In genomic region chr20:37421988-37422387, GRCh38 we compare ENCODE assay signal across 2 cellular contexts.
TF ChIP-seq lines count a peak whose summit lies in the region.

No MANE protein-coding gene starts in this region.

TF ChIP-seq in GM23338, 12 proteins besides CTCF, POLR2A, EP300 and RAD21:
- no peak for TF ChIP-seq EZH2phosphoT487 (IDR thresholded peaks at IDR 0.05; ENCODE audit: unreplicated experiment)
- TF ChIP-seq ETS1 (IDR thresholded peaks at IDR 0.05) = no peak
- TF ChIP-seq POLR2AphosphoS5 (IDR thresholded peaks at IDR 0.05; ENCODE audit: low read depth) = no peak
- no peak for TF ChIP-seq ZNF331 (CRISPR knock-in tag; IDR thresholded peaks at IDR 0.05; ENCODE audit: low read depth)
- TF ChIP-seq EZH2 (IDR thresholded peaks at IDR 0.05; ENCODE audit: low read depth, unreplicated experiment) = no peak
- TF ChIP-seq, protein P1, sequence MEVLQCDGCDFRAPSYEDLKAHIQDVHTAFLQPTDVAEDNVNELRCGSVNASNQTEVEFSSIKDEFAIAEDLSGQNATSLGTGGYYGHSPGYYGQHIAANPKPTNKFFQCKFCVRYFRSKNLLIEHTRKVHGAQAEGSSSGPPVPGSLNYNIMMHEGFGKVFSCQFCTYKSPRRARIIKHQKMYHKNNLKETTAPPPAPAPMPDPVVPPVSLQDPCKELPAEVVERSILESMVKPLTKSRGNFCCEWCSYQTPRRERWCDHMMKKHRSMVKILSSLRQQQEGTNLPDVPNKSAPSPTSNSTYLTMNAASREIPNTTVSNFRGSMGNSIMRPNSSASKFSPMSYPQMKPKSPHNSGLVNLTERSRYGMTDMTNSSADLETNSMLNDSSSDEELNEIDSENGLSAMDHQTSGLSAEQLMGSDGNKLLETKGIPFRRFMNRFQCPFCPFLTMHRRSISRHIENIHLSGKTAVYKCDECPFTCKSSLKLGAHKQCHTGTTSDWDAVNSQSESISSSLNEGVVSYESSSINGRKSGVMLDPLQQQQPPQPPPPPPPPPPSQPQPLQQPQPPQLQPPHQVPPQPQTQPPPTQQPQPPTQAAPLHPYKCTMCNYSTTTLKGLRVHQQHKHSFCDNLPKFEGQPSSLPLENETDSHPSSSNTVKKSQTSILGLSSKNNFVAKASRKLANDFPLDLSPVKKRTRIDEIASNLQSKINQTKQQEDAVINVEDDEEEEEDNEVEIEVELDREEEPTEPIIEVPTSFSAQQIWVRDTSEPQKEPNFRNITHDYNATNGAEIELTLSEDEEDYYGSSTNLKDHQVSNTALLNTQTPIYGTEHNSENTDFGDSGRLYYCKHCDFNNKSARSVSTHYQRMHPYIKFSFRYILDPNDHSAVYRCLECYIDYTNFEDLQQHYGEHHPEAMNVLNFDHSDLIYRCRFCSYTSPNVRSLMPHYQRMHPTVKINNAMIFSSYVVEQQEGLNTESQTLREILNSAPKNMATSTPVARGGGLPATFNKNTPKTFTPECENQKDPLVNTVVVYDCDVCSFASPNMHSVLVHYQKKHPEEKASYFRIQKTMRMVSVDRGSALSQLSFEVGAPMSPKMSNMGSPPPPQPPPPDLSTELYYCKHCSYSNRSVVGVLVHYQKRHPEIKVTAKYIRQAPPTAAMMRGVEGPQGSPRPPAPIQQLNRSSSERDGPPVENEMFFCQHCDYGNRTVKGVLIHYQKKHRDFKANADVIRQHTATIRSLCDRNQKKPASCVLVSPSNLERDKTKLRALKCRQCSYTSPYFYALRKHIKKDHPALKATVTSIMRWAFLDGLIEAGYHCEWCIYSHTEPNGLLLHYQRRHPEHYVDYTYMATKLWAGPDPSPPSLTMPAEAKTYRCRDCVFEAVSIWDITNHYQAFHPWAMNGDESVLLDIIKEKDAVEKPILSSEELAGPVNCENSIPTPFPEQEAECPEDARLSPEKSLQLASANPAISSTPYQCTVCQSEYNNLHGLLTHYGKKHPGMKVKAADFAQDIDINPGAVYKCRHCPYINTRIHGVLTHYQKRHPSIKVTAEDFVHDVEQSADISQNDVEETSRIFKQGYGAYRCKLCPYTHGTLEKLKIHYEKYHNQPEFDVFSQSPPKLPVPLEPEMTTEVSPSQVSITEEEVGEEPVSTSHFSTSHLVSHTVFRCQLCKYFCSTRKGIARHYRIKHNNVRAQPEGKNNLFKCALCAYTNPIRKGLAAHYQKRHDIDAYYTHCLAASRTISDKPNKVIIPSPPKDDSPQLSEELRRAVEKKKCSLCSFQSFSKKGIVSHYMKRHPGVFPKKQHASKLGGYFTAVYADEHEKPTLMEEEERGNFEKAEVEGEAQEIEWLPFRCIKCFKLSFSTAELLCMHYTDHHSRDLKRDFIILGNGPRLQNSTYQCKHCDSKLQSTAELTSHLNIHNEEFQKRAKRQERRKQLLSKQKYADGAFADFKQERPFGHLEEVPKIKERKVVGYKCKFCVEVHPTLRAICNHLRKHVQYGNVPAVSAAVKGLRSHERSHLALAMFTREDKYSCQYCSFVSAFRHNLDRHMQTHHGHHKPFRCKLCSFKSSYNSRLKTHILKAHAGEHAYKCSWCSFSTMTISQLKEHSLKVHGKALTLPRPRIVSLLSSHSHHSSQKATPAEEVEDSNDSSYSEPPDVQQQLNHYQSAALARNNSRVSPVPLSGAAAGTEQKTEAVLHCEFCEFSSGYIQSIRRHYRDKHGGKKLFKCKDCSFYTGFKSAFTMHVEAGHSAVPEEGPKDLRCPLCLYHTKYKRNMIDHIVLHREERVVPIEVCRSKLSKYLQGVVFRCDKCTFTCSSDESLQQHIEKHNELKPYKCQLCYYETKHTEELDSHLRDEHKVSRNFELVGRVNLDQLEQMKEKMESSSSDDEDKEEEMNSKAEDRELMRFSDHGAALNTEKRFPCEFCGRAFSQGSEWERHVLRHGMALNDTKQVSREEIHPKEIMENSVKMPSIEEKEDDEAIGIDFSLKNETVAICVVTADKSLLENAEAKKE (CRISPR knock-in tag; IDR thresholded peaks at IDR 0.05) = no peak
- TF ChIP-seq STAT1 (IDR thresholded peaks at IDR 0.05; ENCODE audit: unreplicated experiment) = no peak
- no peak for TF ChIP-seq CREB1 (CRISPR knock-in tag; IDR thresholded peaks at IDR 0.05; ENCODE audit: low read depth)
- no peak for TF ChIP-seq ZNF114 (CRISPR knock-in tag; IDR thresholded peaks at IDR 0.05)
- TF ChIP-seq, protein P2, sequence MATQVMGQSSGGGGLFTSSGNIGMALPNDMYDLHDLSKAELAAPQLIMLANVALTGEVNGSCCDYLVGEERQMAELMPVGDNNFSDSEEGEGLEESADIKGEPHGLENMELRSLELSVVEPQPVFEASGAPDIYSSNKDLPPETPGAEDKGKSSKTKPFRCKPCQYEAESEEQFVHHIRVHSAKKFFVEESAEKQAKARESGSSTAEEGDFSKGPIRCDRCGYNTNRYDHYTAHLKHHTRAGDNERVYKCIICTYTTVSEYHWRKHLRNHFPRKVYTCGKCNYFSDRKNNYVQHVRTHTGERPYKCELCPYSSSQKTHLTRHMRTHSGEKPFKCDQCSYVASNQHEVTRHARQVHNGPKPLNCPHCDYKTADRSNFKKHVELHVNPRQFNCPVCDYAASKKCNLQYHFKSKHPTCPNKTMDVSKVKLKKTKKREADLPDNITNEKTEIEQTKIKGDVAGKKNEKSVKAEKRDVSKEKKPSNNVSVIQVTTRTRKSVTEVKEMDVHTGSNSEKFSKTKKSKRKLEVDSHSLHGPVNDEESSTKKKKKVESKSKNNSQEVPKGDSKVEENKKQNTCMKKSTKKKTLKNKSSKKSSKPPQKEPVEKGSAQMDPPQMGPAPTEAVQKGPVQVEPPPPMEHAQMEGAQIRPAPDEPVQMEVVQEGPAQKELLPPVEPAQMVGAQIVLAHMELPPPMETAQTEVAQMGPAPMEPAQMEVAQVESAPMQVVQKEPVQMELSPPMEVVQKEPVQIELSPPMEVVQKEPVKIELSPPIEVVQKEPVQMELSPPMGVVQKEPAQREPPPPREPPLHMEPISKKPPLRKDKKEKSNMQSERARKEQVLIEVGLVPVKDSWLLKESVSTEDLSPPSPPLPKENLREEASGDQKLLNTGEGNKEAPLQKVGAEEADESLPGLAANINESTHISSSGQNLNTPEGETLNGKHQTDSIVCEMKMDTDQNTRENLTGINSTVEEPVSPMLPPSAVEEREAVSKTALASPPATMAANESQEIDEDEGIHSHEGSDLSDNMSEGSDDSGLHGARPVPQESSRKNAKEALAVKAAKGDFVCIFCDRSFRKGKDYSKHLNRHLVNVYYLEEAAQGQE (IDR thresholded peaks at IDR 0.05; ENCODE audit: unreplicated experiment) = no peak
- TF ChIP-seq NANOG (IDR thresholded peaks at IDR 0.05; ENCODE audit: borderline replicate concordance) = no peak

TF ChIP-seq in endothelial cell of umbilical vein, 7 proteins besides CTCF, POLR2A, EP300 and RAD21:
- TF ChIP-seq EZH2 (IDR thresholded peaks at IDR 0.05; ENCODE audit: borderline replicate concordance, low read depth, low read length, severe bottlenecking) (peak; percentile 36), MAX (IDR thresholded peaks at IDR 0.05; ENCODE audit: insufficient read depth, insufficient read length) (no peak)
